16 cellular contexts compared by ENCODE assay signal in the genomic region with DNA sequence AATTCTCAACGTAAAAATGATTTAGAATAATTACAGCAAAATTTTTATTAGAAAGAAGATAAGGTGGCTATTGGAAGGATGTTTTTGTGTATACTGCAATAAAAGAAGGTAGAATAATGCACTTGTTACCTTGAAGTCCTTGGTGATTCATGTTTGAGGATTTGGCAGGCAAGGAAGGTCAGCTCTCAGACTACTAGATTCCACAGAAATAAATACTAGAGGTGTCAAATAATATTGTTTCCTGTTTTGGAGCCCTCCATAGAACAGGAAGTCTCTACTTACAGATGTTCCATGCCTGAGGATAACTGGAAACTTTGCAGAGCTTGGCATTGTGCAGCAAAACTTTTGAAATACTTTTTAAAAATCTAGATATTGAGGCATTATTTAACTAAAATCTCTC.
"Had no signal": no experiment of that assay in that cellular context is flagged by ENCODE, and none has a peak within 500 bp of the region (broad histone marks: within the 10 kb centered on the region; RNA-seq: fewer than 3 reads in every experiment).

No MANE protein-coding gene starts in this region.

- H3K9me3 ChIP-seq: pancreas, testis had no signal

- H3K36me3 ChIP-seq: neural progenitor cell, pancreas, tibial nerve had no signal

- H3K27me3 ChIP-seq: foreskin keratinocyte, hepatocyte, neural progenitor cell, pancreas, testis, tibial nerve had no signal

- H3K4me1 ChIP-seq: foreskin keratinocyte, neural progenitor cell, pancreas, testis, tibial nerve had no signal

- H3K27ac ChIP-seq: foreskin keratinocyte, hepatocyte, neural progenitor cell, pancreas, testis, tibial nerve had no signal

- H2AFZ ChIP-seq: hepatocyte, neural progenitor cell had no signal

- H3K9ac ChIP-seq: neural progenitor cell had no signal

- DNase-seq: cerebellar nuclear complex; erythroblast; foreskin keratinocyte; head of caudate nucleus; natural killer cell; nucleus accumbens; pancreas; stimulated activated CD4-positive, alpha-beta T cell treated with anti-CD3 and anti-CD28 coated beads, Interleukin-2, amount 100 ng/mL, for 24 hours; stimulated activated CD4-positive, alpha-beta T cell treated with anti-CD3 and anti-CD28 coated beads, Interleukin-4, amount 100 ng/mL, for 4 hours; stimulated activated naive B cell treated with anti-CD40 and anti-IgM and Interleukin-4, amounts not matched to agents 10 μg/mL and 1 μg/mL and 100 μg/mL, for 72 hours; stimulated activated naive CD8-positive, alpha-beta T cell treated with anti-CD3 and anti-CD28 coated beads, Interleukin-15, amount 100 ng/mL, for 72 hours; testis had no signal

- ATAC-seq: foreskin keratinocyte; left lobe of liver; natural killer cell; pancreas; stimulated activated naive B cell treated with anti-CD40 and anti-IgM and Interleukin-4, amounts not matched to agents 10 μg/mL and 1 μg/mL and 100 μg/mL, for 72 hours; stimulated activated naive CD8-positive, alpha-beta T cell treated with anti-CD3 and anti-CD28 coated beads, Interleukin-15, amount 100 ng/mL, for 72 hours had no signal

- H3K4me2 ChIP-seq: hepatocyte, neural progenitor cell had no signal

- H3K79me2 ChIP-seq: hepatocyte had no signal

- H3K4me3 ChIP-seq: hepatocyte, neural progenitor cell, pancreas, testis, tibial nerve had no signal
